11 cellular contexts compared by ENCODE assay signal in genomic region chrX:44898411-44899221, GRCh38. TPM values are rescaled to one million over a fixed set of nuclear protein-coding genes. Genes with fewer than 3 reads are reported as not detected.
DNase-seq lines count a peak whose midpoint lies in the region; ATAC-seq, FAIRE-seq and TF ChIP-seq lines count a peak whose summit lies in the region.
"Had no signal": no experiment of that assay in that cellular context is flagged by ENCODE, and none has a peak within 500 bp of the region (broad histone marks: within the 10 kb centered on the region; RNA-seq: fewer than 3 reads in every experiment).

No MANE protein-coding gene starts in this region.

- intact Hi-C loops in activated naive CD4-positive, alpha-beta T cell treated with anti-CD3 and anti-CD28 coated beads for 36 hours (cut with micrococcal nuclease) = no loop called here
- intact Hi-C loops in GM12878 (cut with micrococcal nuclease; ENCODE audit: unreplicated experiment) (no loop called here), esophagus muscularis mucosa (cut with DNase I) (no loop called here)

- TF ChIP-seq CTCF in GM12878 (IDR thresholded peaks at IDR 0.05 in 2 of 3, conservative IDR thresholded peaks at IDR 0.05 in 1 of 3; ENCODE audit: control insufficient read depth in 2 of 3, extremely low read depth in 1 of 3, insufficient read depth in 1 of 3, low read depth in 3 of 3, low read length in 3 of 3) = no peak
- no peak for TF ChIP-seq CTCF in esophagus muscularis mucosa (IDR thresholded peaks at IDR 0.05)

- no peak for TF ChIP-seq RAD21 in GM12878 (IDR thresholded peaks at IDR 0.05; ENCODE audit: insufficient read depth, low read depth, low read length)

- WGBS in GM12878 (ENCODE audit: insufficient coverage, insufficient replicate concordance, low lambda C conversion rate, missing lambda C conversion rate) = 49% methylated on average over 3 of the region's 3 CpGs
- 80% methylated on average over 1 of the region's 3 CpGs for WGBS in esophagus muscularis mucosa

- DNase-seq in activated naive CD4-positive, alpha-beta T cell treated with anti-CD3 and anti-CD28 coated beads for 36 hours = peak; percentile 22
- no peak for DNase-seq in activated naive CD4-positive, alpha-beta T cell treated with anti-CD3 and anti-CD28 coated beads, Interleukin-2, amount 50 U/mL, for 16 hours
- peak; percentile 45 for DNase-seq in NCI-H2029 (lab: John Stamatoyannopoulos, UW)
- no peak for DNase-seq in GM12878 (ENCODE audit: low read depth, low spot score)
- DNase-seq in central memory CD4-positive, alpha-beta T cell = no peak
- DNase-seq in esophagus muscularis mucosa (ENCODE audit: extremely low spot score) = no peak
- DNase-seq in stimulated activated CD4-positive, alpha-beta T cell treated with anti-CD3 and anti-CD28 coated beads, Interleukin-4, amount 100 ng/mL, for 1 hour = no peak

- H3K4me1 ChIP-seq in GM12878 (ENCODE audit: control insufficient read depth, insufficient read depth, low read length) (peaks cover 16% of the 10 kb centered on the region), esophagus muscularis mucosa (peaks cover 13 to 37% (median 21%) of the 10 kb centered on the region in 4 donors)

- peaks cover 8% of the 10 kb centered on the region for H3K9me3 Mint-ChIP-seq in activated naive CD4-positive, alpha-beta T cell treated with anti-CD3 and anti-CD28 coated beads for 36 hours
- H3K9me3 Mint-ChIP-seq in stimulated activated naive CD8-positive, alpha-beta T cell treated with anti-CD3 and anti-CD28 coated beads, Interleukin-15, Interleukin-2, amounts not matched to agents 100 ng/mL and 50 ng/mL, for 24 hours = peaks cover 5% of the 10 kb centered on the region

- H3K79me2 ChIP-seq in GM12878 (ENCODE audit: control insufficient read depth, insufficient read depth, low read length) = peaks cover 86% of the 10 kb centered on the region

- H4K20me1 ChIP-seq in GM12878 (ENCODE audit: control insufficient read depth, insufficient read depth) = peaks cover 4% of the 10 kb centered on the region; the same call in 1 of the 2 replicates

- H3K27ac ChIP-seq in GM12878 (ENCODE audit: control insufficient read depth, insufficient read depth) (peak overlapping the region; percentile 70), esophagus muscularis mucosa (replicated peaks in 1 of 4) (no peak overlapping the region)
- H3K27ac ChIP-seq: coronary artery had no signal

- SMC1A ChIA-PET in GM12878 (lab: Charles Lee; ENCODE audit: uncharacterized antibody, unreplicated experiment) = interaction anchor here (0.8 to 5.1 kb wide), 19 partner anchors 8 to 177 kb away, joined by 3 to 50 read pairs (median 4); partner anchors contain the start of gene KDM6A

- no peak for TF ChIP-seq POLR2A in GM12878 (IDR thresholded peaks at IDR 0.05; ENCODE audit: low read depth, low read length)
- TF ChIP-seq POLR2A in esophagus muscularis mucosa (IDR thresholded peaks at IDR 0.05; ENCODE audit: low read depth) = no peak

- no peak overlapping the region for H3K4me3 Mint-ChIP-seq in activated naive CD4-positive, alpha-beta T cell treated with anti-CD3 and anti-CD28 coated beads for 36 hours
- peak overlapping the region; percentile 20 for H3K4me3 Mint-ChIP-seq in stimulated activated naive CD8-positive, alpha-beta T cell treated with anti-CD3 and anti-CD28 coated beads, Interleukin-15, Interleukin-2, amounts not matched to agents 100 ng/mL and 50 ng/mL, for 24 hours

- no peaks in the 10 kb centered on the region for H3K27me3 Mint-ChIP-seq in activated naive CD4-positive, alpha-beta T cell treated with anti-CD3 and anti-CD28 coated beads for 36 hours (ENCODE audit: low read depth)
- no peaks in the 10 kb centered on the region for H3K27me3 Mint-ChIP-seq in stimulated activated naive CD8-positive, alpha-beta T cell treated with anti-CD3 and anti-CD28 coated beads, Interleukin-15, Interleukin-2, amounts not matched to agents 100 ng/mL and 50 ng/mL, for 24 hours

- CTCF ChIA-PET in activated naive CD4-positive, alpha-beta T cell treated with anti-CD3 and anti-CD28 coated beads for 36 hours (lab: Charles Lee) = interaction anchor here (0.7 kb wide), 1 partner anchor 275 kb away, joined by 3 read pairs; no protein-coding TSS in a partner anchor
- CTCF ChIA-PET in GM12878 (lab: Yijun Ruan, JAX) = interaction anchor here (0.6 to 2.6 kb wide), 10 partner anchors 9 to 172 kb away, joined by 3 to 12 read pairs (median 4); no protein-coding TSS in a partner anchor

- ATAC-seq in GM12878 = peak; percentile 74

- POLR2A ChIA-PET in GM12878 (lab: Charles Lee) = interaction anchor here (0.6 to 3.2 kb wide), 11 partner anchors 9 to 260 kb away, joined by 3 to 24 read pairs (median 3); partner anchors contain the start of gene KDM6A

- 0 out of 2 replicates have a peak overlapping the region, but pooled peaks have one; percentile 12 for H3K9ac ChIP-seq in GM12878 (ENCODE audit: control insufficient read depth, insufficient read depth, low read length)

- peaks cover 10% of the 10 kb centered on the region for H3K36me3 Mint-ChIP-seq in activated naive CD4-positive, alpha-beta T cell treated with anti-CD3 and anti-CD28 coated beads for 36 hours (ENCODE audit: low read depth)
- H3K36me3 Mint-ChIP-seq in stimulated activated naive CD8-positive, alpha-beta T cell treated with anti-CD3 and anti-CD28 coated beads, Interleukin-15, Interleukin-2, amounts not matched to agents 100 ng/mL and 50 ng/mL, for 24 hours (ENCODE audit: low read depth) = peaks cover 28% of the 10 kb centered on the region

- peak overlapping the region; percentile 61 for H3K27ac Mint-ChIP-seq in activated naive CD4-positive, alpha-beta T cell treated with anti-CD3 and anti-CD28 coated beads for 36 hours
- peak overlapping the region; percentile 76 for H3K27ac Mint-ChIP-seq in stimulated activated naive CD8-positive, alpha-beta T cell treated with anti-CD3 and anti-CD28 coated beads, Interleukin-15, Interleukin-2, amounts not matched to agents 100 ng/mL and 50 ng/mL, for 24 hours

- H3K27me3 ChIP-seq in GM12878 (replicated peaks in 1 of 2; ENCODE audit: control insufficient read depth in 2 of 2, insufficient read depth in 2 of 2, low read length in 1 of 2) (no peaks in the 10 kb centered on the region), esophagus muscularis mucosa (no peaks in the 10 kb centered on the region)

- FAIRE-seq in GM12878 (lab: Jason Lieb, UNC) = no peak

- H3K36me3 ChIP-seq in GM12878 (ENCODE audit: control insufficient read depth in 2 of 2, insufficient read depth in 2 of 2, low read length in 1 of 2) = no peaks in the 10 kb centered on the region
- H3K36me3 ChIP-seq in esophagus muscularis mucosa = no peaks in the 10 kb centered on the region

- TF ChIP-seq EP300 in GM12878 (IDR thresholded peaks at IDR 0.05; ENCODE audit: borderline replicate concordance in 1 of 2, control insufficient read depth in 1 of 2, low read depth in 2 of 2, low read length in 2 of 2) (no peak), esophagus muscularis mucosa (IDR thresholded peaks at IDR 0.05) (no peak)

- H3K4me1 Mint-ChIP-seq in activated naive CD4-positive, alpha-beta T cell treated with anti-CD3 and anti-CD28 coated beads for 36 hours (ENCODE audit: low read depth) = peaks cover 45% of the 10 kb centered on the region
- H3K4me1 Mint-ChIP-seq in stimulated activated naive CD8-positive, alpha-beta T cell treated with anti-CD3 and anti-CD28 coated beads, Interleukin-15, Interleukin-2, amounts not matched to agents 100 ng/mL and 50 ng/mL, for 24 hours (ENCODE audit: low read depth) = peaks cover 60% of the 10 kb centered on the region

- H3K4me2 ChIP-seq in GM12878 (ENCODE audit: control insufficient read depth, insufficient read depth) = peak overlapping the region; percentile 61

- RAD21 ChIA-PET in GM12878 (lab: Charles Lee; ENCODE audit: unreplicated experiment) = interaction anchor here (0.7 to 2.4 kb wide), 13 partner anchors 9 to 174 kb away, joined by 3 to 16 read pairs (median 4); partner anchors contain the start of gene KDM6A

- no peak overlapping the region for H2AFZ ChIP-seq in GM12878 (ENCODE audit: control insufficient read depth, low read depth, low read length)

- no TSS peak for BruUV-seq in GM12878 (replicated peaks; lab: Mats Ljungman, UMichigan)

- H3K9me3 ChIP-seq in GM12878 (replicated peaks; ENCODE audit: control insufficient read depth, insufficient read depth, low read length) (peaks cover 2% of the 10 kb centered on the region; the same call in 2 of the 3 replicates), esophagus muscularis mucosa (no peaks in the 10 kb centered on the region)

- no peak overlapping the region; the same call in 1 of the 2 replicates for H3K4me3 ChIP-seq in GM12878
- H3K4me3 ChIP-seq in esophagus muscularis mucosa = no peak overlapping the region
- H3K4me3 ChIP-seq: coronary artery had no signal

- in situ Hi-C loops in GM12878 (cut with MboI) = loop anchor here (25.0 kb wide), 2 partner anchors 164 to 864 kb away; no protein-coding TSS in a partner anchor

RNA-seq across cellular contexts. Expression of gene KDM6A, which starts 25.6 kb away (rescaled TPM):
- 10 to 100 TPM; 21.5 to 22.5 TPM for total RNA-seq in activated naive CD4-positive, alpha-beta T cell treated with anti-CD3 and anti-CD28 coated beads for 36 hours
- total RNA-seq in GM12878 (2013; cell fraction: nucleolus; rRNA removed) = 165 and 171 TPM in 2 replicates
- total RNA-seq in GM12878 (2014; rRNA removed) (22.1 and 22.8 TPM in 2 replicates), GM12878 (2014; rRNA removed; fragmentation: Illumina TruSeq; extraction: Trizol) (27.1 and 29.0 TPM in 2 replicates), GM12878 (2021) (21.0 and 26.8 TPM in 2 replicates), esophagus muscularis mucosa (10 to 100 TPM; 14.4 to 24.1 (median 23.2) TPM)
- polyA plus RNA-seq in GM12878 (2011; ENCODE audit: low read depth) = 12.8 TPM
- polyA plus RNA-seq in GM12878 (2011; rRNA removed) (28.5 and 34.9 TPM in 2 replicates), GM12878 (2014; fragmentation: Illumina TruSeq; extraction: Trizol) (22.8 and 26.2 TPM in 2 replicates), GM12878 (2014; fragmentation: Nextera tagmentation; extraction: Ambion mirVana) (1 to 10 TPM; 7.9 to 8.9 TPM), GM12878 (2014; rRNA removed) (13.2 and 18.0 TPM in 2 replicates), GM12878 (2016; fragmentation: Nextera tagmentation; extraction: Ambion mirVana) (10 to 100 TPM; 13.3 to 14.2 TPM)
- polyA plus RNA-seq in GM12878 (2011; cell fraction: cytosol; rRNA removed) = 20.3 and 22.7 TPM in 2 replicates
- 32.6 and 43.8 TPM in 2 replicates for polyA plus RNA-seq in GM12878 (2011; cell fraction: nucleus; rRNA removed)
- polyA plus RNA-seq in GM12878 (2012) = 17.5 and 17.7 TPM in 2 replicates
- polyA minus RNA-seq in GM12878 (2011; rRNA and poly(A)+ RNA removed) = 77.5 and 90.0 TPM in 2 replicates
- 15.4 and 22.4 TPM in 2 replicates for polyA minus RNA-seq in GM12878 (2011; cell fraction: cytosol; rRNA and poly(A)+ RNA removed)
- polyA minus RNA-seq in GM12878 (2011; cell fraction: nucleus; rRNA and poly(A)+ RNA removed) = 53.2 and 73.2 TPM in 2 replicates

RNA-seq across cellular contexts. Expression of gene DUSP21, which starts 54.8 kb away (rescaled TPM):
- not detected for total RNA-seq in activated naive CD4-positive, alpha-beta T cell treated with anti-CD3 and anti-CD28 coated beads for 36 hours
- not detected in 2 replicates for total RNA-seq in GM12878 (2013; cell fraction: nucleolus; rRNA removed)
- total RNA-seq in GM12878 (2014; rRNA removed) (not detected in 2 replicates), GM12878 (2014; rRNA removed; fragmentation: Illumina TruSeq; extraction: Trizol) (not detected in 2 replicates), GM12878 (2021) (not detected in 2 replicates), esophagus muscularis mucosa (not detected)
- polyA plus RNA-seq in GM12878 (2011; ENCODE audit: low read depth) = not detected
- polyA plus RNA-seq in GM12878 (2011; rRNA removed) (not detected in 2 replicates), GM12878 (2014; fragmentation: Illumina TruSeq; extraction: Trizol) (not detected in 2 replicates), GM12878 (2014; fragmentation: Nextera tagmentation; extraction: Ambion mirVana) (not detected), GM12878 (2014; rRNA removed) (not detected in 2 replicates), GM12878 (2016; fragmentation: Nextera tagmentation; extraction: Ambion mirVana) (not detected)
- not detected in 2 replicates for polyA plus RNA-seq in GM12878 (2011; cell fraction: cytosol; rRNA removed)
- polyA plus RNA-seq in GM12878 (2011; cell fraction: nucleus; rRNA removed) = not detected in 2 replicates
- not detected in 2 replicates for polyA plus RNA-seq in GM12878 (2012)
- polyA minus RNA-seq in GM12878 (2011; rRNA and poly(A)+ RNA removed) = not detected in 2 replicates
- polyA minus RNA-seq in GM12878 (2011; cell fraction: cytosol; rRNA and poly(A)+ RNA removed) = not detected in 2 replicates
- not detected in 2 replicates for polyA minus RNA-seq in GM12878 (2011; cell fraction: nucleus; rRNA and poly(A)+ RNA removed)
- total RNA-seq: mesenteric fat pad, SK-MEL-5 had no signal

Comparison
In these comparisons a context has a peak if more than half of its experiments do, and no peak if none do; other contexts are left out.
1. DNase-seq: peak in activated naive CD4-positive, alpha-beta T cell treated with anti-CD3 and anti-CD28 coated beads for 36 hours (single experiment) and NCI-H2029 (single experiment); none in activated naive CD4-positive, alpha-beta T cell treated with anti-CD3 and anti-CD28 coated beads, Interleukin-2, amount 50 U/mL, for 16 hours (single experiment), GM12878 (single experiment), central memory CD4-positive, alpha-beta T cell (single experiment), esophagus muscularis mucosa (single experiment) and stimulated activated CD4-positive, alpha-beta T cell treated with anti-CD3 and anti-CD28 coated beads, Interleukin-4, amount 100 ng/mL, for 1 hour (single experiment).